ENCODE assay signal across 1 cellular context in genomic region chr7:100632951-100633717, GRCh38.
TF ChIP-seq lines count a peak whose summit lies in the region.

No MANE protein-coding gene starts in this region.

TF ChIP-seq in H1, 55 proteins besides CTCF, POLR2A, EP300 and RAD21:
- peak; percentile 36 for TF ChIP-seq RNF2 (IDR thresholded peaks at IDR 0.05; ENCODE audit: borderline replicate concordance, low read depth, low read length, missing control alignments, poor library complexity, severe bottlenecking)
- no peak for TF ChIP-seq TAF7 (optimal IDR thresholded peaks at IDR 0.05; ENCODE audit: borderline replicate concordance, low read depth, low read length)
- no peak for TF ChIP-seq EGR1 (IDR thresholded peaks at IDR 0.05; ENCODE audit: borderline replicate concordance, low read depth, low read length)
- TF ChIP-seq KDM4A (IDR thresholded peaks at IDR 0.05; ENCODE audit: low read depth, low read length, severe bottlenecking), result peak; percentile 83
- TF ChIP-seq ASH2L (IDR thresholded peaks at IDR 0.05; ENCODE audit: low read length), result peak; percentile 85
- peak; percentile 74 to 77; a peak in 2 of 4 replicates for TF ChIP-seq HDAC2 (IDR thresholded peaks at IDR 0.05; ENCODE audit: borderline replicate concordance in 1 of 2, low read depth in 2 of 2, low read length in 2 of 2)
- 0 out of 2 replicates have a peak, but pooled peaks have one; percentile 37 for TF ChIP-seq BACH1 (IDR thresholded peaks at IDR 0.05; ENCODE audit: low read length)
- 0 out of 2 replicates have a peak, but pooled peaks have one; percentile 37 for TF ChIP-seq PHF8 (conservative IDR thresholded peaks at IDR 0.05; ENCODE audit: low read depth, low read length)
- TF ChIP-seq CREB1 (IDR thresholded peaks at IDR 0.05), result peak; percentile 90
- no peak for TF ChIP-seq CHD2 (IDR thresholded peaks at IDR 0.05; ENCODE audit: low read length)
- TF ChIP-seq BRCA1 (IDR thresholded peaks at IDR 0.05; ENCODE audit: low read depth, low read length), result no peak
- TF ChIP-seq POU5F1 (IDR thresholded peaks at IDR 0.05; ENCODE audit: low read depth, low read length), result no peak
- TF ChIP-seq FOSL1 (IDR thresholded peaks at IDR 0.05; ENCODE audit: insufficient read depth, low read depth, low read length), result no peak
- no peak for TF ChIP-seq NANOG (IDR thresholded peaks at IDR 0.05; ENCODE audit: insufficient read depth, low read depth, low read length, poor library complexity, severe bottlenecking)
- TF ChIP-seq E2F6 (IDR thresholded peaks at IDR 0.05), result peak; percentile 87
- TF ChIP-seq RBBP5 (IDR thresholded peaks at IDR 0.05; ENCODE audit: borderline replicate concordance, low read depth, low read length), result no peak; the same call in 1 of the 2 replicates
- peak; percentile 92 for TF ChIP-seq MAX (IDR thresholded peaks at IDR 0.05)
- TF ChIP-seq SAP30 (IDR thresholded peaks at IDR 0.05; ENCODE audit: insufficient read depth, insufficient replicate concordance, low read length), result no peak
